ENCODE assay signal across 9 cellular contexts in genomic region chr5:175821790-175822211, GRCh38. TPM values are rescaled to one million over a fixed set of nuclear protein-coding genes. Genes with fewer than 3 reads are reported as not detected.
DNase-seq lines count a peak whose midpoint lies in the region; ATAC-seq and TF ChIP-seq lines count a peak whose summit lies in the region.
"Had no signal": no experiment of that assay in that cellular context is flagged by ENCODE, and none has a peak within 500 bp of the region (broad histone marks: within the 10 kb centered on the region; RNA-seq: fewer than 3 reads in every experiment).

No MANE protein-coding gene starts in this region.

- no peaks in the 10 kb centered on the region for H3K9me3 Mint-ChIP-seq in activated CD8-positive, alpha-beta T cell treated with anti-CD3 and anti-CD28 coated beads for 36 hours
- H3K9me3 Mint-ChIP-seq in activated CD8-positive, alpha-beta T cell treated with anti-CD3 and anti-CD28 coated beads, Interleukin-2, amount 10 ng/mL, durations not matched to agents 7 days and 5 days (ENCODE audit: insufficient read depth): no peaks in the 10 kb centered on the region
- peaks cover 0 to 5% (median 0%) of the 10 kb centered on the region in 5 donors for H3K9me3 Mint-ChIP-seq in CD8-positive, alpha-beta memory T cell
- H3K9me3 Mint-ChIP-seq in neural progenitor cell: peaks cover 4% of the 10 kb centered on the region
- H3K9me3 Mint-ChIP-seq: nephron had no signal

- no peak overlapping the region for H2AFZ ChIP-seq in neural progenitor cell (replicated peaks)

- H3K9ac ChIP-seq in neural progenitor cell: no peak overlapping the region

- peaks cover 18% of the 10 kb centered on the region for H3K27me3 Mint-ChIP-seq in activated CD8-positive, alpha-beta T cell treated with anti-CD3 and anti-CD28 coated beads for 36 hours
- peaks cover 10% of the 10 kb centered on the region for H3K27me3 Mint-ChIP-seq in activated CD8-positive, alpha-beta T cell treated with anti-CD3 and anti-CD28 coated beads, Interleukin-2, amount 10 ng/mL, durations not matched to agents 7 days and 5 days (ENCODE audit: low read depth)
- peaks cover 28 to 68% of the 10 kb centered on the region in 2 donors for H3K27me3 Mint-ChIP-seq in CD8-positive, alpha-beta memory T cell
- peaks cover 15% of the 10 kb centered on the region for H3K27me3 Mint-ChIP-seq in neural progenitor cell (ENCODE audit: insufficient read depth, low read depth)

- intact Hi-C loops in activated CD8-positive, alpha-beta T cell treated with anti-CD3 and anti-CD28 coated beads for 36 hours (cut with micrococcal nuclease): no loop called here

- H3K4me3 ChIP-seq in RWPE2 (ENCODE audit: severe bottlenecking) (no peak overlapping the region), neural progenitor cell (no peak overlapping the region)
- no peak overlapping the region for H3K4me3 ChIP-seq in CD8-positive, alpha-beta memory T cell (ENCODE audit: low read length)

- H3K4me1 Mint-ChIP-seq in activated CD8-positive, alpha-beta T cell treated with anti-CD3 and anti-CD28 coated beads for 36 hours (ENCODE audit: low read depth): peaks cover 18% of the 10 kb centered on the region
- H3K4me1 Mint-ChIP-seq in activated CD8-positive, alpha-beta T cell treated with anti-CD3 and anti-CD28 coated beads, Interleukin-2, amount 10 ng/mL, durations not matched to agents 7 days and 5 days (ENCODE audit: low read depth): peaks cover 10% of the 10 kb centered on the region
- peaks cover 4 to 7% (median 4%) of the 10 kb centered on the region in 3 donors for H3K4me1 Mint-ChIP-seq in CD8-positive, alpha-beta memory T cell
- peaks cover 34% of the 10 kb centered on the region for H3K4me1 Mint-ChIP-seq in neural progenitor cell
- H3K4me1 Mint-ChIP-seq: nephron had no signal

- peak; percentile 54 for DNase-seq in activated CD8-positive, alpha-beta T cell treated with anti-CD3 and anti-CD28 coated beads for 36 hours
- no peak for DNase-seq in activated CD8-positive, alpha-beta T cell treated with anti-CD3 and anti-CD28 coated beads, Interleukin-2, amount 10 ng/mL, durations not matched to agents 7 days and 5 days
- peak; percentile 83 for DNase-seq in RWPE2 (ENCODE audit: low spot score)
- peak; percentile 11 to 34 for DNase-seq in stimulated activated CD4-positive, alpha-beta T cell treated with anti-CD3 and anti-CD28 coated beads, Interleukin-4, amount 100 ng/mL, for 48 hours (ENCODE audit: low read depth in 2 of 2)
- no peak for DNase-seq in CD8-positive, alpha-beta memory T cell
- DNase-seq in neural progenitor cell (ENCODE audit: low spot score): no peak
- no peak for DNase-seq in NCI-H2107 (lab: John Stamatoyannopoulos, UW)

- H4K20me1 ChIP-seq in neural progenitor cell (ENCODE audit: low read depth): peaks cover 3% of the 10 kb centered on the region

- no peaks in the 10 kb centered on the region for H3K79me2 ChIP-seq in neural progenitor cell (ENCODE audit: low read depth)

- H3K27ac ChIP-seq in RWPE2 (ENCODE audit: poor library complexity, severe bottlenecking): peak overlapping the region; percentile 91
- no peak overlapping the region for H3K27ac ChIP-seq in CD8-positive, alpha-beta memory T cell (ENCODE audit: low read depth, low read length)
- no peak overlapping the region for H3K27ac ChIP-seq in neural progenitor cell

- peak; percentile 88 for ATAC-seq in activated CD8-positive, alpha-beta T cell treated with anti-CD3 and anti-CD28 coated beads for 36 hours
- ATAC-seq in activated CD8-positive, alpha-beta T cell treated with anti-CD3 and anti-CD28 coated beads, Interleukin-2, amount 10 ng/mL, durations not matched to agents 7 days and 5 days: no peak
- ATAC-seq in HG02642 (IDR thresholded peaks at IDR 0.05; ENCODE audit: poor library complexity, unreplicated experiment) (peak; percentile 45), RWPE2 (ENCODE audit: low read depth) (peak; percentile 85)

- H3K27me3 ChIP-seq in RWPE2 (ENCODE audit: insufficient read depth, poor library complexity, severe bottlenecking): no peaks in the 10 kb centered on the region
- no peaks in the 10 kb centered on the region for H3K27me3 ChIP-seq in CD8-positive, alpha-beta memory T cell (ENCODE audit: insufficient read depth, low read length, poor library complexity, severe bottlenecking)
- no peaks in the 10 kb centered on the region for H3K27me3 ChIP-seq in neural progenitor cell

- CTCF ChIA-PET in activated CD8-positive, alpha-beta T cell treated with anti-CD3 and anti-CD28 coated beads for 36 hours (lab: Charles Lee): interaction anchor here (1.0 kb wide), 1 partner anchor 11 kb away, joined by 3 read pairs; no protein-coding TSS in a partner anchor
- CTCF ChIA-PET in activated CD8-positive, alpha-beta T cell treated with anti-CD3 and anti-CD28 coated beads, Interleukin-2, amount 10 ng/mL, durations not matched to agents 7 days and 5 days (lab: Charles Lee): no interaction called here
- CTCF ChIA-PET in CD8-positive, alpha-beta memory T cell (lab: Charles Lee): no interaction called here

- no peaks in the 10 kb centered on the region for H3F3A ChIP-seq in neural progenitor cell (ENCODE audit: low read depth)

- H3K4me1 ChIP-seq in RWPE2 (ENCODE audit: insufficient read depth, poor library complexity, severe bottlenecking) (peaks cover 15% of the 10 kb centered on the region), neural progenitor cell (peaks cover 21% of the 10 kb centered on the region)
- H3K4me1 ChIP-seq in CD8-positive, alpha-beta memory T cell (ENCODE audit: insufficient read depth, low read length): no peaks in the 10 kb centered on the region

- H3K4me3 Mint-ChIP-seq in activated CD8-positive, alpha-beta T cell treated with anti-CD3 and anti-CD28 coated beads for 36 hours: peak overlapping the region; percentile 25
- H3K4me3 Mint-ChIP-seq in activated CD8-positive, alpha-beta T cell treated with anti-CD3 and anti-CD28 coated beads, Interleukin-2, amount 10 ng/mL, durations not matched to agents 7 days and 5 days: no peak overlapping the region
- no peak overlapping the region for H3K4me3 Mint-ChIP-seq in CD8-positive, alpha-beta memory T cell
- no peak overlapping the region for H3K4me3 Mint-ChIP-seq in neural progenitor cell
- H3K4me3 Mint-ChIP-seq: nephron had no signal

- POLR2A ChIA-PET in activated CD8-positive, alpha-beta T cell treated with anti-CD3 and anti-CD28 coated beads for 36 hours (lab: Charles Lee): interaction anchor here (1.3 kb wide), 1 partner anchor 15 kb away, joined by 3 read pairs; no protein-coding TSS in a partner anchor
- POLR2A ChIA-PET in activated CD8-positive, alpha-beta T cell treated with anti-CD3 and anti-CD28 coated beads, Interleukin-2, amount 10 ng/mL, durations not matched to agents 7 days and 5 days (lab: Charles Lee): interaction anchor here (1.3 kb wide), 1 partner anchor 19 kb away, joined by 3 read pairs; no protein-coding TSS in a partner anchor
- POLR2A ChIA-PET in CD8-positive, alpha-beta memory T cell (lab: Charles Lee): no interaction called here

- no peak overlapping the region for H3K4me2 ChIP-seq in neural progenitor cell

- H3K27ac Mint-ChIP-seq in activated CD8-positive, alpha-beta T cell treated with anti-CD3 and anti-CD28 coated beads for 36 hours: peak overlapping the region; percentile 81
- no peak overlapping the region for H3K27ac Mint-ChIP-seq in activated CD8-positive, alpha-beta T cell treated with anti-CD3 and anti-CD28 coated beads, Interleukin-2, amount 10 ng/mL, durations not matched to agents 7 days and 5 days
- peak overlapping the region in 2 of 8 donors; percentile 15 to 62 for H3K27ac Mint-ChIP-seq in CD8-positive, alpha-beta memory T cell
- H3K27ac Mint-ChIP-seq in neural progenitor cell: no peak overlapping the region
- H3K27ac Mint-ChIP-seq: nephron had no signal

- no peaks in the 10 kb centered on the region for H3K36me3 ChIP-seq in RWPE2 (ENCODE audit: low read depth)
- no peaks in the 10 kb centered on the region for H3K36me3 ChIP-seq in CD8-positive, alpha-beta memory T cell (ENCODE audit: insufficient read depth, low read length)
- H3K36me3 ChIP-seq in neural progenitor cell: no peaks in the 10 kb centered on the region

- no peak for TF ChIP-seq CTCF in activated CD8-positive, alpha-beta T cell treated with anti-CD3 and anti-CD28 coated beads for 36 hours (IDR thresholded peaks at IDR 0.05)
- TF ChIP-seq CTCF in RWPE2 (IDR thresholded peaks at IDR 0.05; ENCODE audit: poor library complexity, severe bottlenecking) (peak; percentile 7), neural progenitor cell (IDR thresholded peaks at IDR 0.05) (no peak)

- H3K9me3 ChIP-seq in RWPE2 (ENCODE audit: severe bottlenecking): no peaks in the 10 kb centered on the region
- no peaks in the 10 kb centered on the region for H3K9me3 ChIP-seq in CD8-positive, alpha-beta memory T cell (ENCODE audit: low read length)
- H3K9me3 ChIP-seq in neural progenitor cell (ENCODE audit: low read depth): no peaks in the 10 kb centered on the region

- H3K36me3 Mint-ChIP-seq in activated CD8-positive, alpha-beta T cell treated with anti-CD3 and anti-CD28 coated beads for 36 hours (ENCODE audit: low read depth): no peaks in the 10 kb centered on the region
- H3K36me3 Mint-ChIP-seq in activated CD8-positive, alpha-beta T cell treated with anti-CD3 and anti-CD28 coated beads, Interleukin-2, amount 10 ng/mL, durations not matched to agents 7 days and 5 days (ENCODE audit: low read depth): no peaks in the 10 kb centered on the region
- no peaks in the 10 kb centered on the region for H3K36me3 Mint-ChIP-seq in CD8-positive, alpha-beta memory T cell
- no peaks in the 10 kb centered on the region for H3K36me3 Mint-ChIP-seq in neural progenitor cell

RNA-seq across cellular contexts. Expression of gene CPLX2, which starts 49.6 kb away (rescaled TPM):
- total RNA-seq in activated CD8-positive, alpha-beta T cell treated with anti-CD3 and anti-CD28 coated beads for 36 hours: not detected
- not detected for total RNA-seq in activated CD8-positive, alpha-beta T cell treated with anti-CD3 and anti-CD28 coated beads, Interleukin-2, amount 10 ng/mL, durations not matched to agents 7 days and 5 days
- total RNA-seq in CD8-positive, alpha-beta memory T cell: not detected
- polyA plus RNA-seq in CD8-positive, alpha-beta memory T cell: not detected
- total RNA-seq in neural progenitor cell (ENCODE audit: low replicate concordance): 0.06 TPM in 1 of 2 replicates, not detected in the other

Comparison
In these comparisons a context has a peak if more than half of its experiments do, and no peak if none do; other contexts are left out.
1. DNase-seq: peak in activated CD8-positive, alpha-beta T cell treated with anti-CD3 and anti-CD28 coated beads for 36 hours (single experiment), RWPE2 (single experiment) and stimulated activated CD4-positive, alpha-beta T cell treated with anti-CD3 and anti-CD28 coated beads, Interleukin-4, amount 100 ng/mL, for 48 hours (2 of 2); none in activated CD8-positive, alpha-beta T cell treated with anti-CD3 and anti-CD28 coated beads, Interleukin-2, amount 10 ng/mL, durations not matched to agents 7 days and 5 days (single experiment), CD8-positive, alpha-beta memory T cell (0 of 5), neural progenitor cell (single experiment) and NCI-H2107 (single experiment).